ENCODE assay signal across 1 cellular context in genomic region chr12:1470051-1470450, GRCh38.
TF ChIP-seq lines count a peak whose summit lies in the region.

No MANE protein-coding gene starts in this region.

TF ChIP-seq in IMR-90, 13 proteins besides CTCF, POLR2A, EP300 and RAD21:
- TF ChIP-seq, protein P1, sequence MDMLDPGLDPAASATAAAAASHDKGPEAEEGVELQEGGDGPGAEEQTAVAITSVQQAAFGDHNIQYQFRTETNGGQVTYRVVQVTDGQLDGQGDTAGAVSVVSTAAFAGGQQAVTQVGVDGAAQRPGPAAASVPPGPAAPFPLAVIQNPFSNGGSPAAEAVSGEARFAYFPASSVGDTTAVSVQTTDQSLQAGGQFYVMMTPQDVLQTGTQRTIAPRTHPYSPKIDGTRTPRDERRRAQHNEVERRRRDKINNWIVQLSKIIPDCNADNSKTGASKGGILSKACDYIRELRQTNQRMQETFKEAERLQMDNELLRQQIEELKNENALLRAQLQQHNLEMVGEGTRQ (IDR thresholded peaks at IDR 0.05; ENCODE audit: low read depth, low read length): no peak
- TF ChIP-seq RCOR1 (IDR thresholded peaks at IDR 0.05; ENCODE audit: insufficient replicate concordance, low read length): no peak
- TF ChIP-seq MAFK (IDR thresholded peaks at IDR 0.05; ENCODE audit: low read depth, low read length): no peak
- TF ChIP-seq BHLHE40 (IDR thresholded peaks at IDR 0.05; ENCODE audit: low read depth, low read length): no peak
- no peak for TF ChIP-seq MXI1 (IDR thresholded peaks at IDR 0.05; ENCODE audit: borderline replicate concordance, low read depth, low read length)
- no peak for TF ChIP-seq CHD1 (IDR thresholded peaks at IDR 0.05; ENCODE audit: low read depth, low read length)
- no peak for TF ChIP-seq MAZ (IDR thresholded peaks at IDR 0.05; ENCODE audit: borderline replicate concordance, low read depth, low read length)
- no peak for TF ChIP-seq CEBPB (IDR thresholded peaks at IDR 0.05; ENCODE audit: low read depth, low read length)
- TF ChIP-seq, protein P2, sequence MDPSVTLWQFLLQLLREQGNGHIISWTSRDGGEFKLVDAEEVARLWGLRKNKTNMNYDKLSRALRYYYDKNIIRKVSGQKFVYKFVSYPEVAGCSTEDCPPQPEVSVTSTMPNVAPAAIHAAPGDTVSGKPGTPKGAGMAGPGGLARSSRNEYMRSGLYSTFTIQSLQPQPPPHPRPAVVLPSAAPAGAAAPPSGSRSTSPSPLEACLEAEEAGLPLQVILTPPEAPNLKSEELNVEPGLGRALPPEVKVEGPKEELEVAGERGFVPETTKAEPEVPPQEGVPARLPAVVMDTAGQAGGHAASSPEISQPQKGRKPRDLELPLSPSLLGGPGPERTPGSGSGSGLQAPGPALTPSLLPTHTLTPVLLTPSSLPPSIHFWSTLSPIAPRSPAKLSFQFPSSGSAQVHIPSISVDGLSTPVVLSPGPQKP (IDR thresholded peaks at IDR 0.05; ENCODE audit: borderline replicate concordance, low read depth, low read length): no peak
- no peak for TF ChIP-seq FOS (IDR thresholded peaks at IDR 0.05; ENCODE audit: low read depth, low read length)
- TF ChIP-seq SMC3 (IDR thresholded peaks at IDR 0.05; ENCODE audit: low read depth, low read length): no peak
- TF ChIP-seq RFX5 (IDR thresholded peaks at IDR 0.05; ENCODE audit: low read depth, low read length): no peak
- no peak for TF ChIP-seq NFE2L2 (IDR thresholded peaks at IDR 0.05; ENCODE audit: low read depth, low read length)
